ENCODE assay signal across 1 cellular context in the genomic region with DNA sequence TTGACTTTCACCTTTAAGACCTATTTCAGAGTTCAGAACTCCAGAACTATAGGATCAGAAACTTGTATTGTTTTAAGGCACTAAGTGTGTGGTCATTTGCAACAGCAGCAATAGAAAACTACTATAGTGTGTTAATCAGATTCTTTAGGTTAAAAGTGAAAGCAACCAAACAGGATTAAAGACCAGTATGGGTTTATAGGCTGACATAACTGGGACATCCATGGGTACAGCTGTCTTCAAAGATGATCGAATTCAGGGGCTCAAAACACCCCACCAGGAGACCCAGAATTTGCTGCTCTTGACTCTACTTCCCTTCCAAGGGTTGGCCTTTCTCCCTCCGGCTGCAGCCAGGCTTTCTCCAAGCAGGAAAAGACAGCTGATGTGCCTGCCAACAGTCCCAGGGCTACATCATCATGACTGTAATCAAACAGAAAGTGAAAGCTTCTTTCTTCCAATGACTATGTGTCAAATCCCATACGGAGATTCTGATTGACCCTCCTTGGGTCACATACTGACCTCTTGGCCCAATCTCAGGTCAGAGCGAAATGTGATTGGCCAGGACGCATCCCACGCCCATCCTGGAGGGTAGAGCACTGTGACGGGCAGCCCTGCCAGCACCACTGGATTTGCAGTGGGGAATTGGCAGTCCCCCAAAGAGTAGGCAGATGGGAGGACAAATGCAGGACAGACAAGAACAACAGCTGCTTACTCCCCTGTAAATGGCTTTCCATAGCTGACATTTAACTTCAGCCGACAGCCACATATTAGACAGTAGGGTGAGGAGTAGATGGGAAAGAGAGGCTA.
TF ChIP-seq lines count a peak whose summit lies in the region.

No MANE protein-coding gene starts in this region.

TF ChIP-seq in A549, 52 proteins besides CTCF, POLR2A, EP300 and RAD21 (continued from another document):
- TF ChIP-seq, protein P1, sequence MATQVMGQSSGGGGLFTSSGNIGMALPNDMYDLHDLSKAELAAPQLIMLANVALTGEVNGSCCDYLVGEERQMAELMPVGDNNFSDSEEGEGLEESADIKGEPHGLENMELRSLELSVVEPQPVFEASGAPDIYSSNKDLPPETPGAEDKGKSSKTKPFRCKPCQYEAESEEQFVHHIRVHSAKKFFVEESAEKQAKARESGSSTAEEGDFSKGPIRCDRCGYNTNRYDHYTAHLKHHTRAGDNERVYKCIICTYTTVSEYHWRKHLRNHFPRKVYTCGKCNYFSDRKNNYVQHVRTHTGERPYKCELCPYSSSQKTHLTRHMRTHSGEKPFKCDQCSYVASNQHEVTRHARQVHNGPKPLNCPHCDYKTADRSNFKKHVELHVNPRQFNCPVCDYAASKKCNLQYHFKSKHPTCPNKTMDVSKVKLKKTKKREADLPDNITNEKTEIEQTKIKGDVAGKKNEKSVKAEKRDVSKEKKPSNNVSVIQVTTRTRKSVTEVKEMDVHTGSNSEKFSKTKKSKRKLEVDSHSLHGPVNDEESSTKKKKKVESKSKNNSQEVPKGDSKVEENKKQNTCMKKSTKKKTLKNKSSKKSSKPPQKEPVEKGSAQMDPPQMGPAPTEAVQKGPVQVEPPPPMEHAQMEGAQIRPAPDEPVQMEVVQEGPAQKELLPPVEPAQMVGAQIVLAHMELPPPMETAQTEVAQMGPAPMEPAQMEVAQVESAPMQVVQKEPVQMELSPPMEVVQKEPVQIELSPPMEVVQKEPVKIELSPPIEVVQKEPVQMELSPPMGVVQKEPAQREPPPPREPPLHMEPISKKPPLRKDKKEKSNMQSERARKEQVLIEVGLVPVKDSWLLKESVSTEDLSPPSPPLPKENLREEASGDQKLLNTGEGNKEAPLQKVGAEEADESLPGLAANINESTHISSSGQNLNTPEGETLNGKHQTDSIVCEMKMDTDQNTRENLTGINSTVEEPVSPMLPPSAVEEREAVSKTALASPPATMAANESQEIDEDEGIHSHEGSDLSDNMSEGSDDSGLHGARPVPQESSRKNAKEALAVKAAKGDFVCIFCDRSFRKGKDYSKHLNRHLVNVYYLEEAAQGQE (IDR thresholded peaks at IDR 0.05): no peak
- TF ChIP-seq TFCP2L1 (CRISPR knock-in tag; IDR thresholded peaks at IDR 0.05) (no peak), ZNF302 (CRISPR knock-in tag; IDR thresholded peaks at IDR 0.05) (no peak), TP53 (CRISPR knock-in tag; IDR thresholded peaks at IDR 0.05) (no peak)
